Comparison of ENCODE assay signal across 16 cellular contexts in genomic region chr15:92662797-92663196, GRCh38. TPM values are rescaled to one million over a fixed set of nuclear protein-coding genes. Genes with fewer than 3 reads are reported as not detected.
DNase-seq lines count a peak whose midpoint lies in the region; ATAC-seq lines count a peak whose summit lies in the region.
"Had no signal": no experiment of that assay in that cellular context is flagged by ENCODE, and none has a peak within 500 bp of the region (broad histone marks: within the 10 kb centered on the region; RNA-seq: fewer than 3 reads in every experiment).

No MANE protein-coding gene starts in this region.

- peak; percentile 9 for DNase-seq in RPMI7951 (ENCODE audit: low read depth)
- no peak for DNase-seq in OCI-M1 (lab: John Stamatoyannopoulos, UW)
- no peak for DNase-seq in NCI-H187 (lab: John Stamatoyannopoulos, UW)
- DNase-seq: activated CD4-positive, CD25-positive, alpha-beta regulatory T cell treated with anti-CD3 and anti-CD28 coated beads, Interleukin-2, amount 50 U/mL, for 72 hours; GF-D8; kidney; midbrain; NCI-H1105 treated with DMSO at 0.1 percent for 48 hours; NCI-H2171 treated with DMSO at 0.1 percent for 48 hours; T-helper 17 cell had no signal

- peak; percentile 11 for ATAC-seq in GM18858 (IDR thresholded peaks at IDR 0.05; ENCODE audit: unreplicated experiment)
- peak; percentile 11 for ATAC-seq in GM21360 (IDR thresholded peaks at IDR 0.05; ENCODE audit: unreplicated experiment)
- ATAC-seq in HG02884 (IDR thresholded peaks at IDR 0.05; ENCODE audit: unreplicated experiment) = peak; percentile 13
- ATAC-seq in esophagus mucosa = no peak
- no peak for ATAC-seq in GM19397 (IDR thresholded peaks at IDR 0.05; ENCODE audit: unreplicated experiment)
- ATAC-seq: Right ventricle myocardium inferior, T-helper 17 cell had no signal

RNA-seq across cellular contexts. Expression of gene FAM174B, which starts 7.2 kb away (rescaled TPM):
- 0.48 and 0.98 TPM in 2 replicates for total RNA-seq in RPMI7951 (2014; rRNA removed; shearing (Covaris generic))
- 4.3 TPM for total RNA-seq in esophagus mucosa

Comparison
In these comparisons a context has a peak if more than half of its experiments do, and no peak if none do; other contexts are left out.
1. ATAC-seq: peak in GM18858 (single experiment), GM21360 (single experiment) and HG02884 (single experiment); none in esophagus mucosa (single experiment) and GM19397 (single experiment).